In genomic region chr22:17272511-17272991, GRCh38 we compare ENCODE assay signal across 14 cellular contexts. TPM values are rescaled to one million over a fixed set of nuclear protein-coding genes. Genes with fewer than 3 reads are reported as not detected.
DNase-seq lines count a peak whose midpoint lies in the region; ATAC-seq, FAIRE-seq and TF ChIP-seq lines count a peak whose summit lies in the region.
"Had no signal": no experiment of that assay in that cellular context is flagged by ENCODE, and none has a peak within 500 bp of the region (broad histone marks: within the 10 kb centered on the region; RNA-seq: fewer than 3 reads in every experiment).

No MANE protein-coding gene starts in this region.

- 0 out of 4 replicates have a peak, but pooled peaks of 1 of the 2 experiments have one; percentile 1 for TF ChIP-seq RAD21 in H1 (IDR thresholded peaks at IDR 0.05 in 1 of 2, conservative IDR thresholded peaks at IDR 0.05 in 1 of 2; ENCODE audit: low read depth in 2 of 2, low read length in 2 of 2)

- TF ChIP-seq CTCF in DND-41 (IDR thresholded peaks at IDR 0.05; ENCODE audit: borderline replicate concordance, extremely low read depth, low read length, poor library complexity, severe bottlenecking) (no peak), H1 (IDR thresholded peaks at IDR 0.05; ENCODE audit: control extremely low read depth in 1 of 3, insufficient read depth in 1 of 3, low read depth in 1 of 3, low read length in 3 of 3) (no peak), nephron (IDR thresholded peaks at IDR 0.05; ENCODE audit: unreplicated experiment in 3 of 3) (no peak)

- no peaks in the 10 kb centered on the region for H3K79me2 ChIP-seq in DND-41 (ENCODE audit: insufficient read depth, low read length)
- no peaks in the 10 kb centered on the region for H3K79me2 ChIP-seq in H1 (ENCODE audit: control insufficient read depth in 1 of 2, insufficient read depth in 2 of 2, low read length in 2 of 2)

- H3K4me3 ChIP-seq in DND-41 (ENCODE audit: low read depth in 1 of 2, low read length in 2 of 2) (no peak overlapping the region), HUES64 (ENCODE audit: low read length) (no peak overlapping the region; the same call in 1 of the 2 replicates), H1 (ENCODE audit: extremely low read depth in 1 of 4, insufficient read depth in 2 of 4, low read depth in 3 of 4, low read length in 4 of 4) (peak overlapping the region in 1 of 4 experiments; percentile 16; a peak in 1 of 8 replicates), right cardiac atrium (ENCODE audit: low read length) (no peak overlapping the region)
- H3K4me3 ChIP-seq: breast epithelium had no signal

- H2BK15ac ChIP-seq in H1 (ENCODE audit: low read length) = no peak overlapping the region

- H4K20me1 ChIP-seq in DND-41 (ENCODE audit: insufficient read depth, low read length) (no peaks in the 10 kb centered on the region), H1 (replicated peaks in 1 of 2; ENCODE audit: control insufficient read depth in 1 of 2, insufficient read depth in 2 of 2, low read length in 2 of 2) (no peaks in the 10 kb centered on the region)

- intact Hi-C loops in right cardiac atrium (cut with DNase I) = no loop called here

- H3K4me3 Mint-ChIP-seq in nephron = no peak overlapping the region

- H3K9me3 ChIP-seq in DND-41 (ENCODE audit: insufficient read depth, low read length, severe bottlenecking) (no peaks in the 10 kb centered on the region), HUES64 (ENCODE audit: insufficient read depth, low read depth, low read length) (no peaks in the 10 kb centered on the region), H1 (ENCODE audit: insufficient read depth in 2 of 2, low read depth in 1 of 2, low read length in 1 of 2) (no peaks in the 10 kb centered on the region), right cardiac atrium (ENCODE audit: control insufficient read depth, low read length) (no peaks in the 10 kb centered on the region)
- H3K9me3 ChIP-seq: breast epithelium had no signal

- no peaks in the 10 kb centered on the region for H3K27me3 ChIP-seq in DND-41 (ENCODE audit: insufficient read depth, low read length, poor library complexity)
- H3K27me3 ChIP-seq in HUES64 (ENCODE audit: insufficient read depth, low read length) = no peaks in the 10 kb centered on the region
- H3K27me3 ChIP-seq in H1 (replicated peaks in 1 of 4; ENCODE audit: control insufficient read depth in 3 of 4, extremely low read depth in 1 of 4, insufficient read depth in 3 of 4, low read length in 3 of 4) = no peaks in the 10 kb centered on the region
- H3K27me3 ChIP-seq in right cardiac atrium (ENCODE audit: control insufficient read depth, insufficient read depth) = no peaks in the 10 kb centered on the region
- H3K27me3 ChIP-seq: breast epithelium had no signal

- H2AK5ac ChIP-seq in H1 (ENCODE audit: low read depth, low read length) = peak overlapping the region; percentile 26; the same call in 1 of the 2 replicates

- no peak overlapping the region for H4K8ac ChIP-seq in H1 (ENCODE audit: extremely low read depth, insufficient read depth, low read length)

- ATAC-seq in DND-41 (ENCODE audit: insufficient read depth, low read depth) (no peak), right cardiac atrium (no peak)

- peak overlapping the region; percentile 85; the same call in 1 of the 2 replicates for H2BK5ac ChIP-seq in H1 (ENCODE audit: low read depth, low read length)

- POLR2A ChIA-PET in H1 (lab: Charles Lee; ENCODE audit: partially characterized antibody) = interaction anchor here (0.6 to 2.0 kb wide), 9 partner anchors 12 to 126 kb away, joined by 3 to 6 read pairs (median 3); partner anchors contain the start of gene CECR2

- no peak overlapping the region for H4K91ac ChIP-seq in H1 (replicated peaks; ENCODE audit: insufficient read length, low read length)

- no peak overlapping the region for H3K23ac ChIP-seq in H1 (ENCODE audit: insufficient read length)

- H4K5ac ChIP-seq in H1 (ENCODE audit: insufficient read length, low read depth, low read length) = peak overlapping the region; percentile 49

- H3K36me3 ChIP-seq in DND-41 (ENCODE audit: insufficient read depth, low read length) (no peaks in the 10 kb centered on the region), HUES64 (ENCODE audit: insufficient read depth, low read length) (no peaks in the 10 kb centered on the region), H1 (ENCODE audit: control insufficient read depth in 2 of 4, insufficient read depth in 4 of 4, low read length in 3 of 4) (no peaks in the 10 kb centered on the region)
- H3K36me3 ChIP-seq: breast epithelium had no signal

- peak overlapping the region; percentile 98; the same call in 1 of the 2 replicates for H2BK12ac ChIP-seq in H1 (ENCODE audit: low read depth, low read length)

- H3K14ac ChIP-seq in H1 (ENCODE audit: insufficient read length) = no peak overlapping the region

- H3K4me1 Mint-ChIP-seq in nephron = peaks cover 34% of the 10 kb centered on the region

- H3K9ac ChIP-seq in DND-41 (ENCODE audit: low read depth, low read length) (no peak overlapping the region), HUES64 (ENCODE audit: low read depth, low read length) (peak overlapping the region; percentile 50; the same call in 1 of the 2 replicates), H1 (replicated peaks in 1 of 4; ENCODE audit: extremely low read depth in 1 of 4, low read depth in 3 of 4, low read length in 3 of 4) (peak overlapping the region in 1 of 4 experiments; percentile 29; a peak in 1 of 7 replicates)

- TF ChIP-seq POLR2A in H1 (IDR thresholded peaks at IDR 0.05; ENCODE audit: control extremely low read depth in 1 of 2, low read depth in 2 of 2, low read length in 2 of 2) = 0 out of 3 replicates have a peak, but pooled peaks of 1 of the 2 experiments have one; percentile 36
- TF ChIP-seq POLR2A in H54 (IDR thresholded peaks at IDR 0.05; ENCODE audit: low read depth, low read length) = no peak

- H2AFZ ChIP-seq in DND-41 (ENCODE audit: low read depth, low read length) (0 out of 2 replicates have a peak overlapping the region, but pooled peaks have one; percentile 19), H1 (ENCODE audit: low read length) (no peak overlapping the region)

- 16% methylated on average over 4 of the region's 4 CpGs for WGBS in HUES64
- WGBS in H1 (ENCODE audit: extremely low coverage in 1 of 2, insufficient coverage in 1 of 2, insufficient read length in 1 of 2, insufficient replicate concordance in 2 of 2, low coverage in 1 of 2, low lambda C conversion rate in 2 of 2, missing lambda C conversion rate in 1 of 2), 2 experiments = 35% methylated on average over 4 of the region's 4 CpGs; no CpG with 5 or more reads in 1 of the 2 experiments
- WGBS in right cardiac atrium = 49% methylated on average over 4 of the region's 4 CpGs

- peak overlapping the region; percentile 94 for H3K18ac ChIP-seq in H1 (ENCODE audit: extremely low read depth, low read length)

- H3K56ac ChIP-seq in H1 (replicated peaks; ENCODE audit: insufficient read length, low read depth, low read length) = peak overlapping the region; percentile 1

- CTCF ChIA-PET in H1 (lab: Charles Lee; ENCODE audit: partially characterized antibody) = interaction anchor here (0.5 to 5.7 kb wide), 25 partner anchors 8 to 851 kb away, joined by 3 to 24 read pairs (median 3); no protein-coding TSS in a partner anchor

- H3K4me2 ChIP-seq in DND-41 (ENCODE audit: insufficient read depth, low read length) (no peak overlapping the region), H1 (ENCODE audit: insufficient read depth in 1 of 2, low read depth in 2 of 2, low read length in 2 of 2) (peak overlapping the region; percentile 32 to 43; a peak in 3 of 4 replicates)

- peak overlapping the region; percentile 64 for H2BK20ac ChIP-seq in H1 (ENCODE audit: low read length)

- no peaks in the 10 kb centered on the region for H3K9me3 Mint-ChIP-seq in nephron

- peak; percentile 19 for FAIRE-seq in H1 (lab: Jason Lieb, UNC)
- FAIRE-seq in H54 (lab: Jason Lieb, UNC) = no peak
- FAIRE-seq: frontal cortex, keratinocyte, small intestine had no signal

- DNase-seq in DND-41 (no peak), H1 (ENCODE audit: low read depth in 1 of 2, low spot score in 2 of 2) (peak in 1 of 2 experiments; percentile 71), T1000 (lab: John Stamatoyannopoulos, UW) (no peak), NCI-H1436 (lab: John Stamatoyannopoulos, UW) (no peak), H54 (ENCODE audit: insufficient read length, low spot score) (no peak), right cardiac atrium (no peak)
- DNase-seq: activated gamma-delta T cell, MM.1S, small intestine had no signal

- H3K27ac ChIP-seq in DND-41 (ENCODE audit: low read length) (no peak overlapping the region), HUES64 (ENCODE audit: low read depth, low read length) (peak overlapping the region; percentile 90), H1 (ENCODE audit: low read depth, low read length) (peak overlapping the region; percentile 70), right cardiac atrium (ENCODE audit: low read length) (no peak overlapping the region)
- H3K27ac ChIP-seq: breast epithelium had no signal

- no peak for TF ChIP-seq EP300 in H1 (IDR thresholded peaks at IDR 0.05; ENCODE audit: borderline replicate concordance in 1 of 2, low read depth in 2 of 2, low read length in 2 of 2)

- no peaks in the 10 kb centered on the region for H3K36me3 Mint-ChIP-seq in nephron (ENCODE audit: low read depth)

- peak overlapping the region; percentile 4 to 91 (median 58) for H3K27ac Mint-ChIP-seq in nephron

- H3K23me2 ChIP-seq in H1 (ENCODE audit: low read depth, low read length) = no peaks in the 10 kb centered on the region; the same call in none of the 2 replicates

- no peaks in the 10 kb centered on the region for H3K79me1 ChIP-seq in H1 (ENCODE audit: low read depth, low read length)

- no peak overlapping the region for H3K4ac ChIP-seq in H1 (replicated peaks; ENCODE audit: insufficient read length, low read depth, low read length)

- H2BK120ac ChIP-seq in H1 (replicated peaks; ENCODE audit: low read depth, low read length) = peak overlapping the region; percentile 4

- peaks cover 3% of the 10 kb centered on the region for H3K27me3 Mint-ChIP-seq in nephron (ENCODE audit: low read depth)

- H3K4me1 ChIP-seq in DND-41 (ENCODE audit: insufficient read depth, low read length) = no peaks in the 10 kb centered on the region
- peaks cover 37% of the 10 kb centered on the region for H3K4me1 ChIP-seq in HUES64 (ENCODE audit: insufficient read depth, low read length)
- peaks cover 11 to 34% (median 17%) of the 10 kb centered on the region in 4 experiments for H3K4me1 ChIP-seq in H1 (replicated peaks in 1 of 4; ENCODE audit: control insufficient read depth in 3 of 4, insufficient read depth in 4 of 4, low read length in 3 of 4)
- H3K4me1 ChIP-seq in right cardiac atrium (ENCODE audit: control insufficient read depth, insufficient read depth, low read length) = no peaks in the 10 kb centered on the region
- H3K4me1 ChIP-seq: breast epithelium had no signal

RNA-seq across cellular contexts. Expression of gene ADA2, which starts 53.3 kb away (rescaled TPM):
- 11.8 TPM for polyA plus RNA-seq in HUES64 (2013, experiment 1 of 2)
- polyA plus RNA-seq in HUES64 (2013, experiment 2 of 2) = 13.6 TPM
- 31.5 and 35.6 TPM in 2 replicates for total RNA-seq in H1 (2021; fragmentation: NEBNext Ultra II Directional; extraction: Animal tissue kit (Norgen Biotek cat#: 25700))
- 42.2 and 47.9 TPM in 2 replicates for polyA plus RNA-seq in H1 (2011; rRNA removed)
- 21.6 TPM for polyA plus RNA-seq in H1 (2011; cell fraction: cytosol; rRNA removed)
- 29.1 TPM for polyA plus RNA-seq in H1 (2011; cell fraction: nucleus; rRNA removed)
- polyA plus RNA-seq in H1 (2012, experiment 1 of 2) = 26.6 to 35.8 TPM (median 31.6 TPM) in 4 replicates
- 26.0 TPM for polyA plus RNA-seq in H1 (2012, experiment 2 of 2)
- polyA plus RNA-seq in H1 (2013, experiment 1 of 2) = 23.4 TPM
- 23.6 TPM for polyA plus RNA-seq in H1 (2013, experiment 2 of 2)
- 27.1 and 28.3 TPM in 2 replicates for polyA minus RNA-seq in H1 (2011; rRNA and poly(A)+ RNA removed)
- 15.7 TPM for polyA minus RNA-seq in H1 (2011; cell fraction: cytosol; rRNA and poly(A)+ RNA removed)
- 14.6 TPM for polyA minus RNA-seq in H1 (2011; cell fraction: nucleus; rRNA and poly(A)+ RNA removed)
- 10 to 100 TPM; 20.1 to 51.6 (median 34.8) TPM for total RNA-seq in right cardiac atrium
- 25.4 TPM for polyA plus RNA-seq in right cardiac atrium
- polyA plus RNA-seq: keratinocyte had no signal

Comparison
In these comparisons a context has a peak if more than half of its experiments do, and no peak if none do; other contexts are left out.
1. H3K27ac ChIP-seq: peak in HUES64 (single experiment) and H1 (single experiment); none in DND-41 (single experiment) and right cardiac atrium (single experiment).